In genomic region chr14:56119221-56119967, GRCh38 we compare ENCODE assay signal across 8 cellular contexts. TPM values are rescaled to one million over a fixed set of nuclear protein-coding genes. Genes with fewer than 3 reads are reported as not detected.
A peak's percentile ranks its signal among the peaks of the same experiment; 100 is the strongest.
DNase-seq lines count a peak whose midpoint lies in the region; ATAC-seq and TF ChIP-seq lines count a peak whose summit lies in the region.

No MANE protein-coding gene starts in this region.

- peak overlapping the region; percentile 41 to 94 for H3K9ac ChIP-seq in colonic mucosa (ENCODE audit: low read depth in 2 of 2, low read length in 2 of 2)

- DNase-seq in stimulated activated CD4-positive, alpha-beta T cell treated with anti-CD3 and anti-CD28 coated beads, Interleukin-15, amount 100 ng/mL, for 24 hours: peak; percentile 54
- no peak for DNase-seq in stimulated activated CD4-positive, alpha-beta T cell treated with anti-CD3 and anti-CD28 coated beads, Interleukin-4, amount 100 ng/mL, for 1 hour
- peak; percentile 39 for DNase-seq in LHCN-M2 (ENCODE audit: low read depth)
- peak; percentile 15 for DNase-seq in WERI-Rb-1
- DNase-seq in colonic mucosa: peak; percentile 34
- DNase-seq in left lobe of liver (ENCODE audit: low spot score): peak; percentile 55
- DNase-seq in stimulated activated CD8-positive, alpha-beta memory T cell treated with anti-CD3 and anti-CD28 coated beads, Interleukin-4, amount 100 ng/mL, for 24 hours (ENCODE audit: low read depth): peak; percentile 10
- no peak for DNase-seq in NCI-H2081 treated with DMSO at 0.1 percent for 48 hours (lab: John Stamatoyannopoulos, UW)

- ATAC-seq in left lobe of liver: peak; percentile 68

- H3K4me3 ChIP-seq in WERI-Rb-1 (ENCODE audit: low read depth, low read length) (peak overlapping the region; percentile 70), colonic mucosa (peak overlapping the region; percentile 70)

- H3K27me3 ChIP-seq in WERI-Rb-1 (ENCODE audit: insufficient read depth, low read depth, severe bottlenecking) (peaks cover 3% of the 10 kb centered on the region), colonic mucosa (no peaks in the 10 kb centered on the region)

- H3K4me1 ChIP-seq in colonic mucosa: no peaks in the 10 kb centered on the region

- no peak for TF ChIP-seq CTCF in WERI-Rb-1 (IDR thresholded peaks at IDR 0.05; ENCODE audit: low read depth, low read length)
- no peak for TF ChIP-seq CTCF in colonic mucosa (IDR thresholded peaks at IDR 0.05)

- intact Hi-C loops in colonic mucosa (cut with DNase I): loop anchor here (10.0 kb wide), 1 partner anchor 145 kb away; no protein-coding TSS in a partner anchor

- no peaks in the 10 kb centered on the region for H3K9me3 ChIP-seq in WERI-Rb-1 (ENCODE audit: severe bottlenecking)
- no peaks in the 10 kb centered on the region for H3K9me3 ChIP-seq in colonic mucosa

- no peaks in the 10 kb centered on the region for H3K36me3 ChIP-seq in WERI-Rb-1
- no peaks in the 10 kb centered on the region for H3K36me3 ChIP-seq in colonic mucosa

- peak overlapping the region; percentile 10; the same call in 1 of the 2 replicates for H3K27ac ChIP-seq in WERI-Rb-1
- peak overlapping the region; percentile 80 for H3K27ac ChIP-seq in colonic mucosa

RNA-seq across cellular contexts. Expression of gene PELI2, which starts 1.2 kb away (rescaled TPM):
- total RNA-seq in LHCN-M2 (2014; rRNA removed) (1.1 and 2.2 TPM in 2 replicates), colonic mucosa (10 to 100 TPM in 1 of 2 donors, 1 to 10 TPM in 1; 9.8 to 13.9 TPM), left lobe of liver (1.1 TPM)
- polyA plus RNA-seq in LHCN-M2 (2012): 0.39 TPM

Comparison
In these comparisons a context has a peak if more than half of its experiments do, and no peak if none do; other contexts are left out.
1. DNase-seq: peak in stimulated activated CD4-positive, alpha-beta T cell treated with anti-CD3 and anti-CD28 coated beads, Interleukin-15, amount 100 ng/mL, for 24 hours (single experiment), LHCN-M2 (single experiment), WERI-Rb-1 (single experiment), colonic mucosa (single experiment), left lobe of liver (single experiment) and stimulated activated CD8-positive, alpha-beta memory T cell treated with anti-CD3 and anti-CD28 coated beads, Interleukin-4, amount 100 ng/mL, for 24 hours (single experiment); none in stimulated activated CD4-positive, alpha-beta T cell treated with anti-CD3 and anti-CD28 coated beads, Interleukin-4, amount 100 ng/mL, for 1 hour (single experiment) and NCI-H2081 treated with DMSO at 0.1 percent for 48 hours (single experiment).